In the genomic region with DNA sequence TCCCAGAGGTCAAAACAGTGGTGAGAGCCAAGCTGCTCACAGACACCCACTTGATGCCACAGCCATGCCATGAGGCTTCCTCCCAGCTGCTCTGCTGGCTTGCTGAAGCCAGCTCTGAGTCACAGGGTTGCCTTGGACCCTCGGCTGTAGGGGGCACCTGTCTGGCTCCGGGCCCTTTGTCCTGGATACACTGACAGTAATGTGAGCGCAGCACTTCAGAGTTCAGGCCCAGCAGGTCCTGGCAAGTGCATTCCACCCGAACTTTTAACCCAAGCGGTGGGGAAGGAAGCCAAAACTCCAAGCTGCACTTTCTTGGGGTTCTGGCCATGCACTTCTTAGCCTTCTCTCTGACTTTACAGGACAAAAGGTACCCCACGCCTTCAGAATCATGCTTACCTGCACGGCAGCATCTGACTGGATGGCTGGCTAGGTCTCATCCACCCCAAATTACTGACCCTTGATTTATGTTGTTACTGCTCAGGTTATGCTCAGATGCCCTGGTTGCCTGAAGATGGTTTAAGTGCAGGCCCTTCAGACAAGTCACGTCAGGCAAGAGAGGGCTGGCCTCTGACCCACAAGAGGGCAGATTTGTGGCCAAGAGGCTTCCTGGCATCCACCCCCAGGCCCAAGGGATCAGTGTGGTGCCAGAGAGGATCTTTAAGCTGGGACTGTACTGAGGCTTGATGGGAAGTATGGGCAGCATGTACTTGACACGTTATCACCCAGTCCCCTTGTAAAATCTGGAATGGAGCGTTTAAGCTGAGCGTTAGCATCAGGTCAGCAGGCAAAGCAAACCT, we compare ENCODE assay signal across 20 cellular contexts. TPM values are rescaled to one million over a fixed set of nuclear protein-coding genes. Genes with fewer than 3 reads are reported as not detected.
DNase-seq lines count a peak whose midpoint lies in the region; ATAC-seq and TF ChIP-seq lines count a peak whose summit lies in the region.
"Had no signal": no experiment of that assay in that cellular context is flagged by ENCODE, and none has a peak within 500 bp of the region (broad histone marks: within the 10 kb centered on the region; RNA-seq: fewer than 3 reads in every experiment).

No MANE protein-coding gene starts in this region.

- no peak overlapping the region for H3K4me3 Mint-ChIP-seq in activated naive CD8-positive, alpha-beta T cell treated with anti-CD3 and anti-CD28 coated beads for 36 hours
- H3K4me3 Mint-ChIP-seq in memory B cell (no peak overlapping the region), type B pancreatic cell (no peak overlapping the region)
- H3K4me3 Mint-ChIP-seq: activated T-cell treated with anti-CD3 and anti-CD28 coated beads, Interleukin-2, amount 50 U/mL, for 4 hours; dendritic cell treated with granulocyte-macrophage colony-stimulating factor and Interleukin-4, amounts not matched to agents 40 ng/mL and 50 ng/mL, for 4 days had no signal

- no peak overlapping the region for H3K4me3 ChIP-seq in cardiac muscle cell
- H3K4me3 ChIP-seq in right atrium auricular region = no peak overlapping the region
- H3K4me3 ChIP-seq in gastrocnemius medialis = no peak overlapping the region
- H3K4me3 ChIP-seq: tibial artery had no signal

- H3K4me1 Mint-ChIP-seq in activated naive CD8-positive, alpha-beta T cell treated with anti-CD3 and anti-CD28 coated beads for 36 hours = peaks cover 23% of the 10 kb centered on the region
- H3K4me1 Mint-ChIP-seq in memory B cell = peaks cover 24% of the 10 kb centered on the region
- H3K4me1 Mint-ChIP-seq in type B pancreatic cell (ENCODE audit: unreplicated experiment) = peaks cover 17% of the 10 kb centered on the region

- no peak for TF ChIP-seq CTCF in cardiac muscle cell (IDR thresholded peaks at IDR 0.05; ENCODE audit: low read depth, low read length)
- no peak for TF ChIP-seq CTCF in right atrium auricular region (IDR thresholded peaks at IDR 0.05)
- TF ChIP-seq CTCF in type B pancreatic cell (conservative IDR thresholded peaks at IDR 0.05) = no peak
- TF ChIP-seq CTCF in gastrocnemius medialis (IDR thresholded peaks at IDR 0.05 in 4 of 5, conservative IDR thresholded peaks at IDR 0.05 in 1 of 5) = no peak

- H3K27me3 ChIP-seq in cardiac muscle cell = no peaks in the 10 kb centered on the region
- no peaks in the 10 kb centered on the region for H3K27me3 ChIP-seq in right atrium auricular region
- no peaks in the 10 kb centered on the region for H3K27me3 ChIP-seq in gastrocnemius medialis
- H3K27me3 ChIP-seq: tibial artery had no signal

- peak overlapping the region; percentile 35 for H3K27ac ChIP-seq in cardiac muscle cell
- H3K27ac ChIP-seq in right atrium auricular region = no peak overlapping the region
- peak overlapping the region in 2 of 4 donors; percentile 27 to 44 for H3K27ac ChIP-seq in gastrocnemius medialis
- H3K27ac ChIP-seq: tibial artery had no signal

- H3K4me1 ChIP-seq in cardiac muscle cell (ENCODE audit: low read depth) (peaks cover 12% of the 10 kb centered on the region), right atrium auricular region (peaks cover 0 to 54% of the 10 kb centered on the region in 2 donors), gastrocnemius medialis (peaks cover 22 to 23% of the 10 kb centered on the region in 2 donors)

- in situ Hi-C loops in gastrocnemius medialis (cut with MboI; ENCODE audit: low sequenced_read_pairs in 4 of 4) = no loop called here

- ATAC-seq in memory B cell (ENCODE audit: low read depth) = no peak
- ATAC-seq in HG03342 (IDR thresholded peaks at IDR 0.05; ENCODE audit: unreplicated experiment) = no peak
- ATAC-seq in HG03159 (IDR thresholded peaks at IDR 0.05; ENCODE audit: unreplicated experiment) = no peak
- ATAC-seq in gastrocnemius medialis = no peak
- ATAC-seq: activated T-cell treated with anti-CD3 and anti-CD28 coated beads, Interleukin-2, amount 50 U/mL, for 4 hours; HCT116 had no signal

- TF ChIP-seq POLR2A in gastrocnemius medialis (IDR thresholded peaks at IDR 0.05) = no peak

- H3K9me3 Mint-ChIP-seq in activated naive CD8-positive, alpha-beta T cell treated with anti-CD3 and anti-CD28 coated beads for 36 hours = no peaks in the 10 kb centered on the region
- no peaks in the 10 kb centered on the region for H3K9me3 Mint-ChIP-seq in memory B cell
- H3K9me3 Mint-ChIP-seq in type B pancreatic cell = no peaks in the 10 kb centered on the region
- H3K9me3 Mint-ChIP-seq: activated T-cell treated with anti-CD3 and anti-CD28 coated beads, Interleukin-2, amount 50 U/mL, for 4 hours; dendritic cell treated with granulocyte-macrophage colony-stimulating factor and Interleukin-4, amounts not matched to agents 40 ng/mL and 50 ng/mL, for 4 days had no signal

- H3K27me3 Mint-ChIP-seq in activated naive CD8-positive, alpha-beta T cell treated with anti-CD3 and anti-CD28 coated beads for 36 hours = no peaks in the 10 kb centered on the region
- H3K27me3 Mint-ChIP-seq in memory B cell = no peaks in the 10 kb centered on the region
- H3K27me3 Mint-ChIP-seq in type B pancreatic cell = no peaks in the 10 kb centered on the region

- DNase-seq in cardiac muscle cell (ENCODE audit: low read depth in 1 of 2, low spot score in 1 of 2) = no peak
- no peak for DNase-seq in right atrium auricular region (ENCODE audit: low spot score)
- DNase-seq in activated naive CD8-positive, alpha-beta T cell treated with anti-CD3 and anti-CD28 coated beads for 36 hours = no peak
- no peak for DNase-seq in memory B cell (ENCODE audit: low spot score in 2 of 2)
- no peak for DNase-seq in type B pancreatic cell (ENCODE audit: extremely low spot score, unreplicated experiment)
- DNase-seq in gastrocnemius medialis = no peak
- DNase-seq: activated CD4-positive, CD25-positive, alpha-beta regulatory T cell; activated T-cell treated with anti-CD3 and anti-CD28 coated beads, Interleukin-2, amount 50 U/mL, for 4 hours; anterior cingulate cortex; DMS153; mesendoderm; NCI-H1048; NCI-H510A treated with DMSO at 0.1 percent for 48 hours; SW 1271; tibial artery had no signal

- peaks cover 5% of the 10 kb centered on the region for H3K36me3 Mint-ChIP-seq in activated naive CD8-positive, alpha-beta T cell treated with anti-CD3 and anti-CD28 coated beads for 36 hours
- H3K36me3 Mint-ChIP-seq in memory B cell = peaks cover 4% of the 10 kb centered on the region
- H3K36me3 Mint-ChIP-seq in type B pancreatic cell = peaks cover 3% of the 10 kb centered on the region

- H3K36me3 ChIP-seq in cardiac muscle cell (peaks cover 5% of the 10 kb centered on the region), right atrium auricular region (peaks cover 5% of the 10 kb centered on the region), gastrocnemius medialis (no peaks in the 10 kb centered on the region)

- H3K9me3 ChIP-seq in cardiac muscle cell (ENCODE audit: low read depth) (no peaks in the 10 kb centered on the region), right atrium auricular region (no peaks in the 10 kb centered on the region), gastrocnemius medialis (no peaks in the 10 kb centered on the region)
- H3K9me3 ChIP-seq: tibial artery had no signal

- intact Hi-C loops in gastrocnemius medialis (cut with DNase I; ENCODE audit: low total_unique reads) = no loop called here

- peak overlapping the region; percentile 56 for H3K27ac Mint-ChIP-seq in activated naive CD8-positive, alpha-beta T cell treated with anti-CD3 and anti-CD28 coated beads for 36 hours
- H3K27ac Mint-ChIP-seq in memory B cell (peak overlapping the region; percentile 53), type B pancreatic cell (peak overlapping the region; percentile 78)
- H3K27ac Mint-ChIP-seq: dendritic cell treated with granulocyte-macrophage colony-stimulating factor and Interleukin-4, amounts not matched to agents 40 ng/mL and 50 ng/mL, for 4 days had no signal

RNA-seq across cellular contexts. Expression of a gene that starts 24.8 kb away (rescaled TPM):
- 63.3 and 125 TPM in 2 replicates for total RNA-seq in cardiac muscle cell
- polyA plus RNA-seq in cardiac muscle cell = 49.4 and 55.8 TPM in 2 replicates
- total RNA-seq in right atrium auricular region = 10 to 100 TPM; 24.7 to 34.0 TPM
- 1 to 10 TPM; 5.5 to 6.5 TPM for total RNA-seq in activated naive CD8-positive, alpha-beta T cell treated with anti-CD3 and anti-CD28 coated beads for 36 hours
- 72.8 and 101 TPM in 2 replicates for total RNA-seq in type B pancreatic cell (ENCODE audit: low replicate concordance)
- 10 to 100 TPM in 2 of 4 donors, 1 to 10 TPM in 2; 9.0 to 17.4 (median 13.4) TPM for total RNA-seq in gastrocnemius medialis

RNA-seq across cellular contexts. Expression of a gene that starts 41.7 kb away (rescaled TPM):
- not detected in 2 replicates for total RNA-seq in cardiac muscle cell
- polyA plus RNA-seq in cardiac muscle cell = 0.09 and 0.80 TPM in 2 replicates
- not detected for total RNA-seq in right atrium auricular region
- not detected for total RNA-seq in activated naive CD8-positive, alpha-beta T cell treated with anti-CD3 and anti-CD28 coated beads for 36 hours
- total RNA-seq in type B pancreatic cell (ENCODE audit: low replicate concordance) = not detected in 2 replicates
- 1 to 10 TPM in 1 of 4 donors, under 1 TPM in 1, not detected in 2; 0.46 to 1.3 TPM for total RNA-seq in gastrocnemius medialis
- total RNA-seq: activated T-cell treated with anti-CD3 and anti-CD28 coated beads, Interleukin-2, amount 50 U/mL, for 4 hours; osteocyte had no signal

RNA-seq across cellular contexts. Expression of a gene that starts 42.5 kb away (rescaled TPM):
- total RNA-seq in cardiac muscle cell = 64.2 and 73.4 TPM in 2 replicates
- polyA plus RNA-seq in cardiac muscle cell = 27.0 and 28.6 TPM in 2 replicates
- total RNA-seq in right atrium auricular region = 10 to 100 TPM; 31.3 to 36.3 TPM
- 100 to 1,000 TPM; 109 to 119 TPM for total RNA-seq in activated naive CD8-positive, alpha-beta T cell treated with anti-CD3 and anti-CD28 coated beads for 36 hours
- total RNA-seq in type B pancreatic cell (ENCODE audit: low replicate concordance) = 79.8 and 98.0 TPM in 2 replicates
- total RNA-seq in gastrocnemius medialis = 10 to 100 TPM; 39.3 to 48.7 (median 43.7) TPM
